In the genomic region with DNA sequence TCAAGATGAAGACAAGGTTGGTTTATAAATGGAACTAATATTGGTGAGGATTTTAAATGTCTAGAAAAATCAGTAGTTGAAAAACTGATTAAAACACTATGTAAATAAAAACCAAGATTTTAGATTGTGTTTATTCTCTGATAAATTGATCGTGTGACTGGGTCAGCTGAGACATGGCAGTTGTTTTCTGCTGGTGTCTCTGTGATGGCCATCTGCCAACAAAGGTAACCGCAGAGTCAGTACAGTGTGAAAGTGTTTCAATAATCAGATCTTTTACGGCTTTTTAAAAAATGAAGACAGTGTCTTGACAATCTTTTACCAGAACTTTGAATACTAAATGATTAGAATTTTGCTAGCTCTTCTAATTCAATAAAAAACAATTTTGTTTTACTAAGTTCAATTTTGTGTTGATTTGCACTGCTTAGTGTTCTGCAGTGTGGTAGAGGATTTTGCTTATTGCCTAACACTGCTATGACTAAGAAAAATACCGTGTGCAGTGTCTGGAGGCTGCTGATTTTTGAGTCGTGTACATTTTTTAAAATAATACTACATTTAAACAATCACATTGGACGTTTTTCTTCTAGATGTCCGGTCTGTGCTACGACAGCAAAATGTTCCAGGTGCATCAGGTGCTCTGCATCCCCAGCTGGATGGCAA, we compare ENCODE assay signal across 9 cellular contexts. TPM values are rescaled to one million over a fixed set of nuclear protein-coding genes. Genes with fewer than 3 reads are reported as not detected.
DNase-seq lines count a peak whose midpoint lies in the region; ATAC-seq and FAIRE-seq lines count a peak whose summit lies in the region.
"Had no signal": no experiment of that assay in that cellular context is flagged by ENCODE, and none has a peak within 500 bp of the region (broad histone marks: within the 10 kb centered on the region; RNA-seq: fewer than 3 reads in every experiment).

No MANE protein-coding gene starts in this region.

- no peaks in the 10 kb centered on the region for H3K27me3 Mint-ChIP-seq in naive thymus-derived CD4-positive, alpha-beta T cell
- H3K27me3 Mint-ChIP-seq in stimulated activated naive B cell treated with anti-CD40 and anti-IgM and Interleukin-4, amounts not matched to agents 10 μg/mL and 1 μg/mL and 100 μg/mL, for 72 hours: no peaks in the 10 kb centered on the region

- no peak overlapping the region for H3K9ac ChIP-seq in adipocyte (ENCODE audit: low read length)

- peaks cover 10% of the 10 kb centered on the region for H3K4me1 ChIP-seq in adipocyte (ENCODE audit: control insufficient read depth, insufficient read depth, low read length)
- H3K4me1 ChIP-seq in naive thymus-derived CD4-positive, alpha-beta T cell (ENCODE audit: control insufficient read depth in 2 of 2, insufficient read depth in 2 of 2, low read length in 2 of 2): peaks cover 39 to 41% of the 10 kb centered on the region in 2 donors
- H3K4me1 ChIP-seq: vagina had no signal

- intact Hi-C loops in naive thymus-derived CD4-positive, alpha-beta T cell (cut with micrococcal nuclease): loop anchor here (1.0 to 5.0 kb wide), 4 partner anchors 11 to 38 kb away; no protein-coding TSS in a partner anchor

- DNase-seq in RCC 7860 (ENCODE audit: low spot score) (peak; percentile 20), adipocyte (ENCODE audit: low read depth) (peak; percentile 74)
- DNase-seq in naive thymus-derived CD4-positive, alpha-beta T cell: peak in 6 of 9 donors; percentile 32 to 56 (median 49)
- DNase-seq in stimulated activated naive B cell treated with anti-CD40 and anti-IgM and Interleukin-4, amounts not matched to agents 10 μg/mL and 1 μg/mL and 100 μg/mL, for 72 hours: no peak

- peak overlapping the region in 9 of 10 donors; percentile 23 to 79 (median 65) for H3K4me3 Mint-ChIP-seq in naive thymus-derived CD4-positive, alpha-beta T cell
- H3K4me3 Mint-ChIP-seq in stimulated activated naive B cell treated with anti-CD40 and anti-IgM and Interleukin-4, amounts not matched to agents 10 μg/mL and 1 μg/mL and 100 μg/mL, for 72 hours: peak overlapping the region in 1 of 2 donors; percentile 20

- peak overlapping the region; percentile 41 for H3K27ac ChIP-seq in naive thymus-derived CD4-positive, alpha-beta T cell (ENCODE audit: low read depth, low read length)
- H3K27ac ChIP-seq: vagina had no signal

- peak overlapping the region in 8 of 9 donors; percentile 46 to 96 (median 88) for H3K27ac Mint-ChIP-seq in naive thymus-derived CD4-positive, alpha-beta T cell
- no peak overlapping the region for H3K27ac Mint-ChIP-seq in stimulated activated naive B cell treated with anti-CD40 and anti-IgM and Interleukin-4, amounts not matched to agents 10 μg/mL and 1 μg/mL and 100 μg/mL, for 72 hours

- peaks cover 41% of the 10 kb centered on the region for H3K36me3 ChIP-seq in adipocyte (ENCODE audit: control insufficient read depth, insufficient read depth, low read length, severe bottlenecking)
- H3K36me3 ChIP-seq in naive thymus-derived CD4-positive, alpha-beta T cell (ENCODE audit: control insufficient read depth in 2 of 3, insufficient read depth in 3 of 3, low read length in 3 of 3): peaks cover 0 to 36% (median 5%) of the 10 kb centered on the region in 3 experiments

- no peak overlapping the region for H3K4me3 ChIP-seq in adipocyte (ENCODE audit: low read length)
- peak overlapping the region; percentile 42 for H3K4me3 ChIP-seq in naive thymus-derived CD4-positive, alpha-beta T cell (ENCODE audit: low read length)
- H3K4me3 ChIP-seq: vagina had no signal

- FAIRE-seq in RCC 7860 (lab: Jason Lieb, UNC): peak; percentile 69

- no peaks in the 10 kb centered on the region for H3K9me3 ChIP-seq in adipocyte (ENCODE audit: control insufficient read depth, low read length)
- H3K9me3 ChIP-seq in naive thymus-derived CD4-positive, alpha-beta T cell (ENCODE audit: control insufficient read depth in 2 of 3, low read length in 3 of 3): no peaks in the 10 kb centered on the region
- H3K9me3 ChIP-seq: vagina had no signal

- CTCF ChIA-PET in naive thymus-derived CD4-positive, alpha-beta T cell (lab: Charles Lee): interaction anchor here (0.7 to 1.9 kb wide), 5 partner anchors 20 to 70 kb away, joined by 3 to 10 read pairs (median 3); no protein-coding TSS in a partner anchor

- H3K27me3 ChIP-seq in adipocyte (replicated peaks; ENCODE audit: control insufficient read depth, insufficient read depth, low read length): no peaks in the 10 kb centered on the region
- H3K27me3 ChIP-seq in naive thymus-derived CD4-positive, alpha-beta T cell (ENCODE audit: control insufficient read depth in 2 of 2, insufficient read depth in 2 of 2, low read length in 2 of 2): no peaks in the 10 kb centered on the region
- H3K27me3 ChIP-seq: vagina had no signal

- peak; percentile 63 for ATAC-seq in GM19438 (IDR thresholded peaks at IDR 0.05; ENCODE audit: low read depth, unreplicated experiment)
- peak; percentile 76 for ATAC-seq in naive thymus-derived CD4-positive, alpha-beta T cell
- ATAC-seq in HG02870 (IDR thresholded peaks at IDR 0.05; ENCODE audit: unreplicated experiment): no peak
- no peak for ATAC-seq in stimulated activated naive B cell treated with anti-CD40 and anti-IgM and Interleukin-4, amounts not matched to agents 10 μg/mL and 1 μg/mL and 100 μg/mL, for 72 hours (replicated peaks)
- ATAC-seq in HG03159 (IDR thresholded peaks at IDR 0.05; ENCODE audit: unreplicated experiment): no peak
- ATAC-seq: HCT116 had no signal

- peaks cover 0 to 3% (median 0%) of the 10 kb centered on the region in 11 donors for H3K9me3 Mint-ChIP-seq in naive thymus-derived CD4-positive, alpha-beta T cell
- H3K9me3 Mint-ChIP-seq in stimulated activated naive B cell treated with anti-CD40 and anti-IgM and Interleukin-4, amounts not matched to agents 10 μg/mL and 1 μg/mL and 100 μg/mL, for 72 hours: no peaks in the 10 kb centered on the region

- peaks cover 47 to 96% (median 82%) of the 10 kb centered on the region in 7 donors for H3K4me1 Mint-ChIP-seq in naive thymus-derived CD4-positive, alpha-beta T cell
- peaks cover 30 to 60% of the 10 kb centered on the region in 2 donors for H3K4me1 Mint-ChIP-seq in stimulated activated naive B cell treated with anti-CD40 and anti-IgM and Interleukin-4, amounts not matched to agents 10 μg/mL and 1 μg/mL and 100 μg/mL, for 72 hours

- POLR2A ChIA-PET in naive thymus-derived CD4-positive, alpha-beta T cell (lab: Charles Lee): interaction anchor here (0.8 to 5.4 kb wide), 11 partner anchors 10 to 68 kb away, joined by 3 to 57 read pairs (median 5); partner anchors contain the start of gene GPR183

- peaks cover 12 to 66% (median 49%) of the 10 kb centered on the region in 5 donors for H3K36me3 Mint-ChIP-seq in naive thymus-derived CD4-positive, alpha-beta T cell
- peaks cover 51 to 62% of the 10 kb centered on the region in 2 donors for H3K36me3 Mint-ChIP-seq in stimulated activated naive B cell treated with anti-CD40 and anti-IgM and Interleukin-4, amounts not matched to agents 10 μg/mL and 1 μg/mL and 100 μg/mL, for 72 hours

RNA-seq across cellular contexts. Expression of gene GPR183, which starts 32.7 kb away (rescaled TPM):
- 100 to 1,000 TPM in 4 of 5 experiments, 10 to 100 TPM in 1; 26.8 to 231 (median 112) TPM for total RNA-seq in naive thymus-derived CD4-positive, alpha-beta T cell
- polyA plus RNA-seq in naive thymus-derived CD4-positive, alpha-beta T cell: 100 to 1,000 TPM; 234 to 241 TPM

Comparison
In these comparisons a context has a peak if more than half of its experiments do, and no peak if none do; other contexts are left out.
1. ATAC-seq: peak in GM19438 (single experiment) and naive thymus-derived CD4-positive, alpha-beta T cell (single experiment); none in HG02870 (single experiment), stimulated activated naive B cell treated with anti-CD40 and anti-IgM and Interleukin-4, amounts not matched to agents 10 μg/mL and 1 μg/mL and 100 μg/mL, for 72 hours (0 of 2) and HG03159 (single experiment).